In genomic region chr3:72847282-72847681, GRCh38 we compare ENCODE assay signal across 9 cellular contexts. TPM values are rescaled to one million over a fixed set of nuclear protein-coding genes. Genes with fewer than 3 reads are reported as not detected.
A peak's percentile ranks its signal among the peaks of the same experiment; 100 is the strongest.
DNase-seq lines count a peak whose midpoint lies in the region; ATAC-seq and TF ChIP-seq lines count a peak whose summit lies in the region.
"Had no signal": no experiment of that assay in that cellular context is flagged by ENCODE, and none has a peak within 500 bp of the region (broad histone marks: within the 10 kb centered on the region; RNA-seq: fewer than 3 reads in every experiment).

No MANE protein-coding gene starts in this region.

- peak overlapping the region; percentile 86 for H3K9ac ChIP-seq in OCI-LY1 (ENCODE audit: low read length)
- H3K9ac ChIP-seq in endodermal cell (ENCODE audit: extremely low read depth, low read length, poor library complexity, severe bottlenecking) = no peak overlapping the region

- H3K27ac Mint-ChIP-seq in endodermal cell = no peak overlapping the region

- TF ChIP-seq CTCF in DOHH2 (IDR thresholded peaks at IDR 0.05; ENCODE audit: low read depth, low read length, poor library complexity, severe bottlenecking) (no peak), OCI-LY1 (IDR thresholded peaks at IDR 0.05; ENCODE audit: low read length) (no peak), endodermal cell (conservative IDR thresholded peaks at IDR 0.05) (no peak), ovary (IDR thresholded peaks at IDR 0.05) (no peak)

- H3K27me3 ChIP-seq in DOHH2 (ENCODE audit: control insufficient read depth, low read length) = no peaks in the 10 kb centered on the region
- H3K27me3 ChIP-seq in OCI-LY1 (ENCODE audit: insufficient read depth, low read length) = no peaks in the 10 kb centered on the region
- peaks cover 25% of the 10 kb centered on the region for H3K27me3 ChIP-seq in endodermal cell (ENCODE audit: control insufficient read depth, insufficient read depth, low read length, poor library complexity, severe bottlenecking)
- no peaks in the 10 kb centered on the region for H3K27me3 ChIP-seq in ovary

- H3K36me3 Mint-ChIP-seq in endodermal cell (ENCODE audit: low read depth) = peaks cover 7% of the 10 kb centered on the region

- intact Hi-C loops in ovary (cut with DNase I) = loop anchor here in 2 of 4 donors (10.0 kb wide), 3 partner anchors 208 to 238 kb away; no protein-coding TSS in a partner anchor

- peaks cover 18% of the 10 kb centered on the region for H3K4me1 Mint-ChIP-seq in endodermal cell

- DNase-seq in endodermal cell (no peak), ovary (no peak), NCI-H774 (lab: John Stamatoyannopoulos, UW) (no peak), NCI-H2029 (lab: John Stamatoyannopoulos, UW) (no peak)
- DNase-seq: activated gamma-delta T cell treated with Interleukin-2 at 50 U/mL for 16 hours had no signal

- H3K9me3 Mint-ChIP-seq in endodermal cell = no peaks in the 10 kb centered on the region

- H3K27ac ChIP-seq in DOHH2 (ENCODE audit: low read depth, low read length) (no peak overlapping the region), OCI-LY1 (ENCODE audit: low read depth, low read length, poor library complexity, severe bottlenecking) (no peak overlapping the region), endodermal cell (ENCODE audit: low read depth, low read length) (no peak overlapping the region), ovary (peak overlapping the region in 1 of 2 donors; percentile 40)

- H3K27me3 Mint-ChIP-seq in endodermal cell (ENCODE audit: insufficient read depth) = peaks cover 34% of the 10 kb centered on the region

- 0 out of 2 replicates have a peak, but pooled peaks cover 3% of the 10 kb centered on the region for H3F3A ChIP-seq in DOHH2 (ENCODE audit: control insufficient read depth, insufficient read depth)
- H3F3A ChIP-seq in OCI-LY1 (ENCODE audit: insufficient read depth, low read length) = no peaks in the 10 kb centered on the region

- 29 to 38% methylated on average over 4 to 6 of the region's 6 CpGs for WGBS in endodermal cell (ENCODE audit: insufficient coverage in 1 of 2, insufficient read length in 1 of 2), 2 experiments
- WGBS in ovary, 3 donors = 5 to 8% (median 5%) methylated on average over 6 of the region's 6 CpGs

- H4K20me1 ChIP-seq in DOHH2 (ENCODE audit: control insufficient read depth, insufficient read depth, low read depth, low read length) (peaks cover 5% of the 10 kb centered on the region; the same call in 1 of the 2 replicates), OCI-LY1 (ENCODE audit: insufficient read depth, low read length) (no peaks in the 10 kb centered on the region)

- no peaks in the 10 kb centered on the region for H3K9me3 ChIP-seq in DOHH2 (ENCODE audit: control insufficient read depth, insufficient read depth, low read length)
- no peaks in the 10 kb centered on the region for H3K9me3 ChIP-seq in OCI-LY1 (ENCODE audit: low read length)
- no peaks in the 10 kb centered on the region for H3K9me3 ChIP-seq in endodermal cell (ENCODE audit: control insufficient read depth, low read length)
- no peaks in the 10 kb centered on the region for H3K9me3 ChIP-seq in ovary

- H3K36me3 ChIP-seq in DOHH2 (ENCODE audit: control insufficient read depth, low read length) (peaks cover 12% of the 10 kb centered on the region; the same call in 1 of the 2 replicates), OCI-LY1 (ENCODE audit: insufficient read depth, low read length) (peaks cover 5% of the 10 kb centered on the region), endodermal cell (ENCODE audit: control insufficient read depth, insufficient read depth, low read length) (no peaks in the 10 kb centered on the region), ovary (no peaks in the 10 kb centered on the region)

- peak overlapping the region; percentile 85 for H3K4me3 ChIP-seq in DOHH2 (ENCODE audit: low read length)
- H3K4me3 ChIP-seq in OCI-LY1 (ENCODE audit: low read depth, low read length, poor library complexity, severe bottlenecking) = peak overlapping the region; percentile 97
- peak overlapping the region; percentile 97 for H3K4me3 ChIP-seq in endodermal cell (ENCODE audit: low read length)
- H3K4me3 ChIP-seq in ovary = peak overlapping the region; percentile 82

- peak overlapping the region; percentile 91 for H3K4me3 Mint-ChIP-seq in endodermal cell

- TF ChIP-seq EP300 in ovary (IDR thresholded peaks at IDR 0.05) = no peak

- no peak overlapping the region for H2AFZ ChIP-seq in OCI-LY1 (ENCODE audit: low read length)

- H3K9me2 ChIP-seq in DOHH2 (replicated peaks; ENCODE audit: control insufficient read depth, low read length) (no peaks in the 10 kb centered on the region), OCI-LY1 (ENCODE audit: low read depth, low read length) (no peaks in the 10 kb centered on the region)

- H3K4me2 ChIP-seq in DOHH2 (ENCODE audit: low read length) = peak overlapping the region; percentile 83
- H3K4me2 ChIP-seq in OCI-LY1 (ENCODE audit: low read length) = peak overlapping the region; percentile 83

- H3K4me1 ChIP-seq in DOHH2 (ENCODE audit: control insufficient read depth, low read length) (peaks cover 41% of the 10 kb centered on the region), OCI-LY1 (ENCODE audit: insufficient read depth, low read length, severe bottlenecking) (peaks cover 34% of the 10 kb centered on the region), endodermal cell (ENCODE audit: control insufficient read depth, insufficient read depth, low read length) (no peaks in the 10 kb centered on the region), ovary (ENCODE audit: insufficient read depth) (peaks cover 6% of the 10 kb centered on the region)

- ATAC-seq in HG03175 (IDR thresholded peaks at IDR 0.05; ENCODE audit: unreplicated experiment) (no peak), GM19452 (IDR thresholded peaks at IDR 0.05; ENCODE audit: unreplicated experiment) (no peak)

- no peak for TF ChIP-seq POLR2A in ovary (IDR thresholded peaks at IDR 0.05)

- H3K79me2 ChIP-seq in DOHH2 (ENCODE audit: control insufficient read depth, low read length) = peaks cover 50% of the 10 kb centered on the region
- H3K79me2 ChIP-seq in OCI-LY1 (ENCODE audit: insufficient read depth, low read length) = peaks cover 27% of the 10 kb centered on the region

RNA-seq across cellular contexts. Expression of gene SHQ1, which starts 1.0 kb away (rescaled TPM):
- total RNA-seq in endodermal cell (10 to 100 TPM; 28.2 to 28.4 TPM), ovary (10 to 100 TPM in 6 of 7 donors, 1 to 10 TPM in 1; 9.7 to 30.0 (median 18.2) TPM)
- polyA plus RNA-seq in endodermal cell (2013, experiment 1 of 2) = 14.9 TPM
- polyA plus RNA-seq in endodermal cell (2013, experiment 2 of 2) = 15.0 TPM
- polyA plus RNA-seq in ovary = 10 to 100 TPM in 1 of 2 donors, 1 to 10 TPM in 1; 6.6 to 14.6 TPM

RNA-seq across cellular contexts. Expression of gene GXYLT2, which starts 40.6 kb away (rescaled TPM):
- total RNA-seq in endodermal cell = 10 to 100 TPM in 1 of 2 donors, 1 to 10 TPM in 1; 7.0 to 14.3 TPM
- 3.6 TPM for polyA plus RNA-seq in endodermal cell (2013, experiment 1 of 2)
- polyA plus RNA-seq in endodermal cell (2013, experiment 2 of 2) = 3.3 TPM
- 10 to 100 TPM; 28.0 to 86.0 (median 47.0) TPM for total RNA-seq in ovary
- 10 to 100 TPM in 1 of 2 donors, 1 to 10 TPM in 1; 9.4 to 34.9 TPM for polyA plus RNA-seq in ovary
